In the genomic region with DNA sequence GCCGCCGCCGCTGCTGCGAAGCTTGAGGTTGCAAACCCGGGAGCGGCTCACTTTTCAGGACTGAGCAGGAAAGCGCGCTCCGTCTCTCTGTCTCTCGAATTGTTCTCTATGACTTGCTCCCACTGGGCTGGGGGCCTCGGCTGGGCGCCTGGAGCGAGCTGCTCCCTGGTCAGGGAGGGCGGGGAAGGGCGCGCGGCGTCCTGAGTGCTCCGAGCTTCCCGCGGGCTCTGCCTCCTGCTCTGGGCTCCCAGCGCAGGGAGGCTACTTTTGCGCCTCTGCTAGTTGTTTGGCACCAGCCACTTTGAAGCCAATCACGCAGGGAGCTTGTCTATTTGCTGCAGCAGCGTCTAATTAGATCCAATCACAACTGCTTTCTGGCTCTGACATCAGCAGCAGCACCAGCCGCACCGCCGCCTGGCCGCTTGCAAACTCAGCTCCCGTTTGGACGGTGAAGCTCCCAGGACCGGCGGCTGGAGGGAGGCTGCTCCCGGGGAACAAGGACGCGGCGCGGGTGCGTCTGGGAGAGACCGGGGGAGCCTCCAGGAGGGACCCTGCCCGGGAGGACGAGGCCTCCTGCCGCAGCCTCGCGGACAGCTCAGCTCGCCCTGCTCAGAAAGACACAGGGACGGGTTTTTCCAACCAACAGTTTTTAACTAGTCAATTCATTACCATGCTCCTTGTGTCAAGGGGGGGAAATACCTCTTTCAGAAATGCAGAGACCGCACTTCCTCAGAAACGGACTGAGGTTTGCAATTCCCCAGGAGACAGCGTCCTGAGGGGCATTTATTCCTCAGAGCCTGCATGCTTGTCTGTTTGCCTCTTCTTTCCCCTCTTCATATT, we compare ENCODE assay signal across 8 cellular contexts. TPM values are rescaled to one million over a fixed set of nuclear protein-coding genes. Genes with fewer than 3 reads are reported as not detected.
DNase-seq lines count a peak whose midpoint lies in the region; ATAC-seq and TF ChIP-seq lines count a peak whose summit lies in the region.

A gene (minus strand): TSS at position 304 of the 840 bp plus-strand sequence.

- H3K27me3 ChIP-seq in CD8-positive, alpha-beta T cell (ENCODE audit: insufficient read depth, low read length), result peaks cover 6% of the 10 kb centered on the region
- no peaks in the 10 kb centered on the region for H3K27me3 ChIP-seq in endocrine pancreas (ENCODE audit: control insufficient read depth, insufficient read depth, low read length)
- H3K27me3 ChIP-seq in neuronal stem cell (ENCODE audit: control insufficient read depth in 3 of 3, insufficient read depth in 3 of 3, low read depth in 1 of 3, low read length in 3 of 3), result peaks cover 4 to 78% (median 19%) of the 10 kb centered on the region in 3 experiments

- CTCF ChIA-PET in CD8-positive, alpha-beta T cell (lab: Charles Lee), result no interaction called here
- CTCF ChIA-PET in Calu3 (lab: Charles Lee), result no interaction called here

- ATAC-seq in CD8-positive, alpha-beta T cell, result no peak
- ATAC-seq in HG03060 (IDR thresholded peaks at IDR 0.05; ENCODE audit: low read depth, unreplicated experiment), result peak; percentile 69

- TF ChIP-seq POLR2A in GM18951 (IDR thresholded peaks at IDR 0.05; ENCODE audit: extremely low read depth, insufficient read depth, insufficient read length), result peak; percentile 81

- H3K9me3 ChIP-seq in CD8-positive, alpha-beta T cell (ENCODE audit: low read length), result no peaks in the 10 kb centered on the region
- H3K9me3 ChIP-seq in endocrine pancreas (ENCODE audit: control insufficient read depth, low read length) (no peaks in the 10 kb centered on the region), neuronal stem cell (replicated peaks in 1 of 2; ENCODE audit: control insufficient read depth in 2 of 2, insufficient read depth in 1 of 2, low read depth in 1 of 2, low read length in 2 of 2) (no peaks in the 10 kb centered on the region)

- H3K23ac ChIP-seq in neuronal stem cell (ENCODE audit: low read depth, low read length, poor library complexity), result peak within 1 kb of the TSS; percentile 39

- no peak within 1 kb of the TSS for H3K4ac ChIP-seq in neuronal stem cell (ENCODE audit: low read length)

- no peaks in the 10 kb centered on the region for H3K79me1 ChIP-seq in neuronal stem cell (ENCODE audit: low read depth, low read length)

- H2BK12ac ChIP-seq in neuronal stem cell (ENCODE audit: low read length), result no peak within 1 kb of the TSS

- no peaks in the 10 kb centered on the region for H3K4me1 ChIP-seq in CD8-positive, alpha-beta T cell (ENCODE audit: insufficient read depth, low read length)
- H3K4me1 ChIP-seq in endocrine pancreas (ENCODE audit: control insufficient read depth, insufficient read depth, low read length) (no peaks in the 10 kb centered on the region), neuronal stem cell (ENCODE audit: control insufficient read depth in 2 of 2, insufficient read depth in 1 of 2, low read depth in 1 of 2, low read length in 2 of 2) (peaks cover 3 to 11% of the 10 kb centered on the region in 2 donors)

- TF ChIP-seq CTCF in CD8-positive, alpha-beta T cell (IDR thresholded peaks at IDR 0.05), result no peak
- TF ChIP-seq CTCF in Calu3 (IDR thresholded peaks at IDR 0.05; ENCODE audit: unreplicated experiment), result no peak

- WGBS in neuronal stem cell (ENCODE audit: extremely low coverage in 2 of 2, insufficient read length in 2 of 2, insufficient replicate concordance in 1 of 2), 2 donors, result no CpG with 5 or more reads among the region's 50 CpGs

- no TSS peak for BruUV-seq in Calu3 (replicated peaks; lab: Mats Ljungman, UMichigan)

- H3K27ac ChIP-seq in CD8-positive, alpha-beta T cell (ENCODE audit: low read depth, low read length), result no peak within 1 kb of the TSS
- H3K27ac ChIP-seq in neuronal stem cell (replicated peaks; ENCODE audit: low read length), result no peak within 1 kb of the TSS

- no peaks in the 10 kb centered on the region for H3K36me3 ChIP-seq in CD8-positive, alpha-beta T cell (ENCODE audit: insufficient read depth, low read length)
- H3K36me3 ChIP-seq in endocrine pancreas (ENCODE audit: control insufficient read depth, insufficient read depth, low read length) (no peaks in the 10 kb centered on the region), neuronal stem cell (replicated peaks in 1 of 2; ENCODE audit: control insufficient read depth in 2 of 2, insufficient read depth in 2 of 2, low read length in 2 of 2) (no peaks in the 10 kb centered on the region)

- H3K4me3 Mint-ChIP-seq in CD8-positive, alpha-beta T cell, result peak within 1 kb of the TSS; percentile 26
- H3K4me3 Mint-ChIP-seq in Calu3 (ENCODE audit: low read depth, unreplicated experiment), result no peak within 1 kb of the TSS

- no peak within 1 kb of the TSS for H4K8ac ChIP-seq in neuronal stem cell (ENCODE audit: low read depth, low read length)

- H3K27me3 Mint-ChIP-seq in CD8-positive, alpha-beta T cell (ENCODE audit: low read depth), result peaks cover 61% of the 10 kb centered on the region
- H3K27me3 Mint-ChIP-seq in Calu3 (ENCODE audit: unreplicated experiment), result peaks cover 36% of the 10 kb centered on the region

- DNase-seq in CD8-positive, alpha-beta T cell, result no peak
- peak; percentile 91 for DNase-seq in NCI-H526 treated with DMSO at 0.1 percent for 48 hours (lab: John Stamatoyannopoulos, UW)
- peak; percentile 87 for DNase-seq in neuronal stem cell (ENCODE audit: low spot score)
- DNase-seq in Calu3, result no peak
- DNase-seq in 8988T, result no peak

- intact Hi-C loops in CD8-positive, alpha-beta T cell (cut with DNase I, micrococcal nuclease), result no loop called here
- intact Hi-C loops in Calu3 (cut with micrococcal nuclease; ENCODE audit: unreplicated experiment), result no loop called here

- H3K18ac ChIP-seq in neuronal stem cell (ENCODE audit: low read length), result peak within 1 kb of the TSS; percentile 95

- peak within 1 kb of the TSS; percentile 92 for H2AFZ ChIP-seq in neuronal stem cell (ENCODE audit: low read length)

- H3K9me3 Mint-ChIP-seq in CD8-positive, alpha-beta T cell, result no peaks in the 10 kb centered on the region
- no peaks in the 10 kb centered on the region for H3K9me3 Mint-ChIP-seq in Calu3 (ENCODE audit: low read depth, unreplicated experiment)

- H2AK5ac ChIP-seq in neuronal stem cell (ENCODE audit: low read depth, low read length), result peak within 1 kb of the TSS; percentile 34

- H3K27ac Mint-ChIP-seq in CD8-positive, alpha-beta T cell, result no peak within 1 kb of the TSS
- no peak within 1 kb of the TSS for H3K27ac Mint-ChIP-seq in Calu3 (ENCODE audit: unreplicated experiment)

- peaks cover 3% of the 10 kb centered on the region for H3K4me1 Mint-ChIP-seq in CD8-positive, alpha-beta T cell (ENCODE audit: low read depth)
- no peaks in the 10 kb centered on the region for H3K4me1 Mint-ChIP-seq in Calu3 (ENCODE audit: low read depth, unreplicated experiment)

- in situ Hi-C loops in GM18951 (cut with MboI; ENCODE audit: low sequenced_read_pairs, unreplicated experiment), result no loop called here

- no peak within 1 kb of the TSS for H3K14ac ChIP-seq in neuronal stem cell (ENCODE audit: low read length)

- H3K36me3 Mint-ChIP-seq in CD8-positive, alpha-beta T cell, result no peaks in the 10 kb centered on the region
- no peaks in the 10 kb centered on the region for H3K36me3 Mint-ChIP-seq in Calu3 (ENCODE audit: insufficient read depth, unreplicated experiment)

- H2BK15ac ChIP-seq in neuronal stem cell (ENCODE audit: low read length), result peak within 1 kb of the TSS; percentile 63

- H2BK120ac ChIP-seq in neuronal stem cell (ENCODE audit: low read depth, low read length), result no peak within 1 kb of the TSS

- POLR2A ChIA-PET in CD8-positive, alpha-beta T cell (lab: Charles Lee), result no interaction called here

- H3K4me3 ChIP-seq in CD8-positive, alpha-beta T cell (ENCODE audit: low read depth, low read length), result no peak within 1 kb of the TSS
- H3K4me3 ChIP-seq in endocrine pancreas (ENCODE audit: control insufficient read depth, insufficient read depth, low read length) (no peak within 1 kb of the TSS), neuronal stem cell (ENCODE audit: low read length in 2 of 2) (peak within 1 kb of the TSS; percentile 14 to 75)

- H4K91ac ChIP-seq in neuronal stem cell (ENCODE audit: low read depth, low read length, poor library complexity), result no peak within 1 kb of the TSS

- H3K9ac ChIP-seq in endocrine pancreas (ENCODE audit: control insufficient read depth, insufficient read depth, low read length) (peak within 1 kb of the TSS; percentile 31), neuronal stem cell (ENCODE audit: low read depth, low read length, poor library complexity) (peak within 1 kb of the TSS; percentile 91)

- H2BK5ac ChIP-seq in neuronal stem cell (ENCODE audit: low read length), result peak within 1 kb of the TSS; percentile 75

- peak within 1 kb of the TSS; percentile 99 for H3K4me2 ChIP-seq in neuronal stem cell (ENCODE audit: insufficient read depth, low read length, poor library complexity, severe bottlenecking)

RNA-seq across cellular contexts. Expression of the gene that starts here (rescaled TPM):
- 1 to 10 TPM; 1.2 to 1.7 TPM for total RNA-seq in CD8-positive, alpha-beta T cell
- polyA plus RNA-seq in neuronal stem cell (2013, experiment 1 of 2), result 0.38 TPM
- 0.26 TPM for polyA plus RNA-seq in neuronal stem cell (2013, experiment 2 of 2)
- not detected in 2 replicates for total RNA-seq in Calu3 (2022)

Comparison
In these comparisons a context has a peak if more than half of its experiments do, and no peak if none do; other contexts are left out.
1. DNase-seq: peak in NCI-H526 treated with DMSO at 0.1 percent for 48 hours (single experiment) and neuronal stem cell (single experiment); none in CD8-positive, alpha-beta T cell (0 of 7), Calu3 (single experiment) and 8988T (single experiment).
2. H3K4me3 ChIP-seq: peak in neuronal stem cell (2 of 2); none in CD8-positive, alpha-beta T cell (single experiment) and endocrine pancreas (single experiment).